Comparison of ENCODE assay signal across 1 cellular context in the genomic region with DNA sequence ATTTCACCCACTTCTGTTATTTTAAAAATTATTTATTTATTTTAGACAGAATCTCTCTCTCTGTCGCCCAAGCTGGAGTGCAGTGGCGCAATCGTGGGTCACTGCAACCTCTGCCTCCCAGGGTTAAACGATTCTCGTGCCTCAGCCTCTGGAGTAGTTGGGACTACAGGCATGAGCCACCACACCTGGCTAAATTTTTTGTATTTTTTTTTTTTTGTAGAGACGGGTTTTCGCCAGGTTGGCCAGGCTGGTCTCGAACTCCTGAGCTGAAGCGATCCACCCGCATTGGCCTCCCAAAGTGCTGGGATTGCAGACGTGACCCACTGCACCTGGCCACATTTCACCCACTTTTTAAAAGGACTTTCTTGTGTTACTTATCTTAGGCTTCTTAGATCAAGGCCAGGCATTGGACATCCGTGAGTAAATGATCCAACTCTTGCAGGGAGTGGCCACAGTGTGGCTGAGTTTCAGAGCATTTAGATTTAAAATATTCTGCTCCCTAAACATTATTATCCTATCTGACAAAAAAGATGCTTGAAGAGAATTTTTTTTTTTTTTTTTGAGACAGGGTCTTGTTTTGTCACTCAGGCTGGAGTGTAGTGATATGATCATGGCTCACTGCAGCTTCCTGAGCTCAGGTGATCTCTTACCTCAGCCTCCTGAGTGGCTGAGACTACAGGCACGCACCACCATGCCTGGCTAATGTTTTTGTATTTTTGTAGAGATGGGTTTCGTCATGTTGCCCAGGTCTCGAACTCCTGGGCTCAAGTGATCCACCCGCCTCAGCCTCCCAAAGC.
TF ChIP-seq lines count a peak whose summit lies in the region.

No MANE protein-coding gene starts in this region.

TF ChIP-seq in HepG2, 621 proteins besides CTCF, POLR2A, EP300 and RAD21 (continued from another document and continues in another):
- TF ChIP-seq ARID4A (CRISPR knock-in tag; IDR thresholded peaks at IDR 0.05; ENCODE audit: borderline replicate concordance), result peak; percentile 19; the same call in 1 of the 2 replicates
- TF ChIP-seq ZBTB14 (CRISPR knock-in tag; IDR thresholded peaks at IDR 0.05), result no peak; the same call in 1 of the 2 replicates
- no peak for TF ChIP-seq PRDM10 (CRISPR knock-in tag; IDR thresholded peaks at IDR 0.05; ENCODE audit: low read depth)
- no peak for TF ChIP-seq CC2D1A (CRISPR knock-in tag; IDR thresholded peaks at IDR 0.05)
- no peak for TF ChIP-seq TRIM22 (IDR thresholded peaks at IDR 0.05)
- TF ChIP-seq, protein P1, sequence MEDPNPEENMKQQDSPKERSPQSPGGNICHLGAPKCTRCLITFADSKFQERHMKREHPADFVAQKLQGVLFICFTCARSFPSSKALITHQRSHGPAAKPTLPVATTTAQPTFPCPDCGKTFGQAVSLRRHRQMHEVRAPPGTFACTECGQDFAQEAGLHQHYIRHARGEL (CRISPR knock-in tag; IDR thresholded peaks at IDR 0.05), result no peak
- TF ChIP-seq, protein P2, sequence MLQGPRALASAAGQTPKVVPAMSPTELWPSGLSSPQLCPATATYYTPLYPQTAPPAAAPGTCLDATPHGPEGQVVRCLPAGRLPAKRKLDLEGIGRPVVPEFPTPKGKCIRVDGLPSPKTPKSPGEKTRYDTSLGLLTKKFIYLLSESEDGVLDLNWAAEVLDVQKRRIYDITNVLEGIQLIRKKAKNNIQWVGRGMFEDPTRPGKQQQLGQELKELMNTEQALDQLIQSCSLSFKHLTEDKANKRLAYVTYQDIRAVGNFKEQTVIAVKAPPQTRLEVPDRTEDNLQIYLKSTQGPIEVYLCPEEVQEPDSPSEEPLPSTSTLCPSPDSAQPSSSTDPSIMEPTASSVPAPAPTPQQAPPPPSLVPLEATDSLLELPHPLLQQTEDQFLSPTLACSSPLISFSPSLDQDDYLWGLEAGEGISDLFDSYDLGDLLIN (CRISPR knock-in tag; IDR thresholded peaks at IDR 0.05; ENCODE audit: borderline replicate concordance), result no peak
- TF ChIP-seq SAP130 (CRISPR knock-in tag; IDR thresholded peaks at IDR 0.05; ENCODE audit: low read depth), result peak; percentile 5; the same call in 1 of the 2 replicates
- no peak for TF ChIP-seq SMC3 (IDR thresholded peaks at IDR 0.05; ENCODE audit: low read length)
- TF ChIP-seq ZGPAT (CRISPR knock-in tag; IDR thresholded peaks at IDR 0.05), result peak; percentile 2; the same call in 1 of the 2 replicates
- TF ChIP-seq IRF9 (CRISPR knock-in tag; IDR thresholded peaks at IDR 0.05; ENCODE audit: borderline replicate concordance), result no peak
- 0 out of 2 replicates have a peak, but pooled peaks have one; percentile 11 for TF ChIP-seq CREM (IDR thresholded peaks at IDR 0.05)
- no peak for TF ChIP-seq CREM (CRISPR knock-in tag; IDR thresholded peaks at IDR 0.05)
- TF ChIP-seq RORA (CRISPR knock-in tag; IDR thresholded peaks at IDR 0.05), result no peak
- TF ChIP-seq TFDP1 (CRISPR knock-in tag; IDR thresholded peaks at IDR 0.05; ENCODE audit: borderline replicate concordance), result no peak
- 0 out of 4 replicates have a peak, but pooled peaks of 1 of the 2 experiments have one; percentile 12 for TF ChIP-seq KLF16 (CRISPR knock-in tag; IDR thresholded peaks at IDR 0.05)
- no peak for TF ChIP-seq NCOA5 (CRISPR knock-in tag; IDR thresholded peaks at IDR 0.05)
- no peak for TF ChIP-seq ZNF501 (CRISPR knock-in tag; IDR thresholded peaks at IDR 0.05)
- TF ChIP-seq, protein P3, sequence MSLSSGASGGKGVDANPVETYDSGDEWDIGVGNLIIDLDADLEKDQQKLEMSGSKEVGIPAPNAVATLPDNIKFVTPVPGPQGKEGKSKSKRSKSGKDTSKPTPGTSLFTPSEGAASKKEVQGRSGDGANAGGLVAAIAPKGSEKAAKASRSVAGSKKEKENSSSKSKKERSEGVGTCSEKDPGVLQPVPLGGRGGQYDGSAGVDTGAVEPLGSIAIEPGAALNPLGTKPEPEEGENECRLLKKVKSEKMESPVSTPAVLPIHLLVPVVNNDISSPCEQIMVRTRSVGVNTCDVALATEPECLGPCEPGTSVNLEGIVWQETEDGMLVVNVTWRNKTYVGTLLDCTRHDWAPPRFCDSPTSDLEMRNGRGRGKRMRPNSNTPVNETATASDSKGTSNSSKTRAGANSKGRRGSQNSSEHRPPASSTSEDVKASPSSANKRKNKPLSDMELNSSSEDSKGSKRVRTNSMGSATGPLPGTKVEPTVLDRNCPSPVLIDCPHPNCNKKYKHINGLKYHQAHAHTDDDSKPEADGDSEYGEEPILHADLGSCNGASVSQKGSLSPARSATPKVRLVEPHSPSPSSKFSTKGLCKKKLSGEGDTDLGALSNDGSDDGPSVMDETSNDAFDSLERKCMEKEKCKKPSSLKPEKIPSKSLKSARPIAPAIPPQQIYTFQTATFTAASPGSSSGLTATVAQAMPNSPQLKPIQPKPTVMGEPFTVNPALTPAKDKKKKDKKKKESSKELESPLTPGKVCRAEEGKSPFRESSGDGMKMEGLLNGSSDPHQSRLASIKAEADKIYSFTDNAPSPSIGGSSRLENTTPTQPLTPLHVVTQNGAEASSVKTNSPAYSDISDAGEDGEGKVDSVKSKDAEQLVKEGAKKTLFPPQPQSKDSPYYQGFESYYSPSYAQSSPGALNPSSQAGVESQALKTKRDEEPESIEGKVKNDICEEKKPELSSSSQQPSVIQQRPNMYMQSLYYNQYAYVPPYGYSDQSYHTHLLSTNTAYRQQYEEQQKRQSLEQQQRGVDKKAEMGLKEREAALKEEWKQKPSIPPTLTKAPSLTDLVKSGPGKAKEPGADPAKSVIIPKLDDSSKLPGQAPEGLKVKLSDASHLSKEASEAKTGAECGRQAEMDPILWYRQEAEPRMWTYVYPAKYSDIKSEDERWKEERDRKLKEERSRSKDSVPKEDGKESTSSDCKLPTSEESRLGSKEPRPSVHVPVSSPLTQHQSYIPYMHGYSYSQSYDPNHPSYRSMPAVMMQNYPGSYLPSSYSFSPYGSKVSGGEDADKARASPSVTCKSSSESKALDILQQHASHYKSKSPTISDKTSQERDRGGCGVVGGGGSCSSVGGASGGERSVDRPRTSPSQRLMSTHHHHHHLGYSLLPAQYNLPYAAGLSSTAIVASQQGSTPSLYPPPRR (CRISPR knock-in tag; IDR thresholded peaks at IDR 0.05; ENCODE audit: borderline replicate concordance), result no peak
- no peak for TF ChIP-seq ETV5 (CRISPR knock-in tag; IDR thresholded peaks at IDR 0.05; ENCODE audit: borderline replicate concordance)
- TF ChIP-seq ZNF883 (CRISPR knock-in tag; IDR thresholded peaks at IDR 0.05; ENCODE audit: not compliant biosample characterization), result no peak
- no peak for TF ChIP-seq ZNF784 (CRISPR knock-in tag; IDR thresholded peaks at IDR 0.05; ENCODE audit: borderline replicate concordance)
- TF ChIP-seq ZMYM2 (CRISPR knock-in tag; IDR thresholded peaks at IDR 0.05), result 0 out of 2 replicates have a peak, but pooled peaks have one; percentile 50
